ENCODE assay signal across 1 cellular context in the genomic region with DNA sequence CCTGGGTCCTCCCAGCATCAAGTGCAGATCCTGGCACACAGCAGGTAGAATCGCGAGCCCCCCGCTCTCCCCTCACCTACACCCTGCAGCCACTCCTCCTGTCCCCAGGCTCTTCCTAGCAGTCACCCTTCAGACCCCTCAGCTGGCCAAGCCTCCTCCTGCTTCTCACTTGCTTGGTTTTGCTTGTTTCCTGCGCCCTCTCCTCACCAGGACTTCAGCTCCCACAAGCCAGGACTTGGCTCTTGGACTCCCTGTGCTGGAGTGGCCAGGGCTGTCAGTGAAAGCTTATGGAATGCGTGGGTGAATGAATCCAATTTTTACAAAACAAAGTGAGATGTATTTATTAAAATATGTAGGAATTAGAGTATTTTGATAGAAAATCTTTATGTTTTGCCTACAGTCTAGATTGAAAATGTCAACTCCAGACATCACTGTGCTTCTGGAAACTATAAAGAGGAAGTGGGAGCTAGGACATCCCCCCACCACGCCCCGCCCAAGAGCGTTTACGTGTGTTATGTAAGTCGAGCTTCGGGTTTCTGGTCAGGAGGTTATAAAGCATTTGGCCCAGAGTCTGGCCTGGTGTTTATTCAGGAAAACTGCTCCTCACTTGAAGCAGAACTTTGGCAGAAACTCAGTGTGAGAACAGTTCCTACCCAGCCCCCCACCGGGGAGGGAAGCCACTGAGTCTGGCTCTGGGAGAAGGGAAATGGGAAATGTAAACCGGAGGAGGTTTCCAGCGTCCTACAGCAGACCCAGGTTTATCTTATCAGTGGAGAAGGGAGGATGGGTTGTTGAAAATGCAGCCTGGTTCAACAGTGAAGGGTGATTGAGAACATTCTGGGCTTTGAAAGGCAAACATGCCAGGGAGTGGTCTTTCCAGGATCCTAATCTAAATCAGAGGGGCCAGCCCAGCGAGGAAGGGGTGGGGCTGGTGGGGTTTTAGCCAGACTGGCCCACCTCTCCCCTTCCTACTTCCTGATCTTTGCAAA.
TF ChIP-seq lines count a peak whose summit lies in the region.

No MANE protein-coding gene starts in this region.

TF ChIP-seq in GM12878, 131 proteins besides CTCF, POLR2A, EP300 and RAD21 (continued from another document and continues in another):
- peak; percentile 44 for TF ChIP-seq RELA (IDR thresholded peaks at IDR 0.05; ENCODE audit: borderline replicate concordance, partially characterized antibody)
- TF ChIP-seq, protein P1, sequence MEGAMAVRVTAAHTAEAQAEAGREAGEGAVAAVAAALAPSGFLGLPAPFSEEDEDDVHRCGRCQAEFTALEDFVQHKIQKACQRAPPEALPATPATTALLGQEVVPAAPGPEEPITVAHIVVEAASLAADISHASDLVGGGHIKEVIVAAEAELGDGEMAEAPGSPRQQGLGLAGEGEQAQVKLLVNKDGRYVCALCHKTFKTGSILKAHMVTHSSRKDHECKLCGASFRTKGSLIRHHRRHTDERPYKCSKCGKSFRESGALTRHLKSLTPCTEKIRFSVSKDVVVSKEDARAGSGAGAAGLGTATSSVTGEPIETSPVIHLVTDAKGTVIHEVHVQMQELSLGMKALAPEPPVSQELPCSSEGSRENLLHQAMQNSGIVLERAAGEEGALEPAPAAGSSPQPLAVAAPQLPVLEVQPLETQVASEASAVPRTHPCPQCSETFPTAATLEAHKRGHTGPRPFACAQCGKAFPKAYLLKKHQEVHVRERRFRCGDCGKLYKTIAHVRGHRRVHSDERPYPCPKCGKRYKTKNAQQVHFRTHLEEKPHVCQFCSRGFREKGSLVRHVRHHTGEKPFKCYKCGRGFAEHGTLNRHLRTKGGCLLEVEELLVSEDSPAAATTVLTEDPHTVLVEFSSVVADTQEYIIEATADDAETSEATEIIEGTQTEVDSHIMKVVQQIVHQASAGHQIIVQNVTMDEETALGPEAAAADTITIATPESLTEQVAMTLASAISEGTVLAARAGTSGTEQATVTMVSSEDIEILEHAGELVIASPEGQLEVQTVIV (IDR thresholded peaks at IDR 0.05; ENCODE audit: borderline replicate concordance, partially characterized antibody), result no peak
- peak; percentile 43; the same call in 1 of the 2 replicates for TF ChIP-seq ATF7 (IDR thresholded peaks at IDR 0.05; ENCODE audit: low read depth)
- 0 out of 2 replicates have a peak, but pooled peaks have one; percentile 43 for TF ChIP-seq SMAD5 (IDR thresholded peaks at IDR 0.05; ENCODE audit: low read depth)
- TF ChIP-seq, protein P2, sequence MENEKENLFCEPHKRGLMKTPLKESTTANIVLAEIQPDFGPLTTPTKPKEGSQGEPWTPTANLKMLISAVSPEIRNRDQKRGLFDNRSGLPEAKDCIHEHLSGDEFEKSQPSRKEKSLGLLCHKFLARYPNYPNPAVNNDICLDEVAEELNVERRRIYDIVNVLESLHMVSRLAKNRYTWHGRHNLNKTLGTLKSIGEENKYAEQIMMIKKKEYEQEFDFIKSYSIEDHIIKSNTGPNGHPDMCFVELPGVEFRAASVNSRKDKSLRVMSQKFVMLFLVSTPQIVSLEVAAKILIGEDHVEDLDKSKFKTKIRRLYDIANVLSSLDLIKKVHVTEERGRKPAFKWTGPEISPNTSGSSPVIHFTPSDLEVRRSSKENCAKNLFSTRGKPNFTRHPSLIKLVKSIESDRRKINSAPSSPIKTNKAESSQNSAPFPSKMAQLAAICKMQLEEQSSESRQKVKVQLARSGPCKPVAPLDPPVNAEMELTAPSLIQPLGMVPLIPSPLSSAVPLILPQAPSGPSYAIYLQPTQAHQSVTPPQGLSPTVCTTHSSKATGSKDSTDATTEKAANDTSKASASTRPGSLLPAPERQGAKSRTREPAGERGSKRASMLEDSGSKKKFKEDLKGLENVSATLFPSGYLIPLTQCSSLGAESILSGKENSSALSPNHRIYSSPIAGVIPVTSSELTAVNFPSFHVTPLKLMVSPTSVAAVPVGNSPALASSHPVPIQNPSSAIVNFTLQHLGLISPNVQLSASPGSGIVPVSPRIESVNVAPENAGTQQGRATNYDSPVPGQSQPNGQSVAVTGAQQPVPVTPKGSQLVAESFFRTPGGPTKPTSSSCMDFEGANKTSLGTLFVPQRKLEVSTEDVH (IDR thresholded peaks at IDR 0.05; ENCODE audit: low read depth, partially characterized antibody), result no peak
- no peak for TF ChIP-seq FOS (IDR thresholded peaks at IDR 0.05; ENCODE audit: borderline replicate concordance, extremely low read depth, insufficient read length)
- TF ChIP-seq, protein P3, sequence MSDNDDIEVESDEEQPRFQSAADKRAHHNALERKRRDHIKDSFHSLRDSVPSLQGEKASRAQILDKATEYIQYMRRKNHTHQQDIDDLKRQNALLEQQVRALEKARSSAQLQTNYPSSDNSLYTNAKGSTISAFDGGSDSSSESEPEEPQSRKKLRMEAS (IDR thresholded peaks at IDR 0.05; ENCODE audit: low read depth, low read length), result no peak; the same call in 1 of the 2 replicates
- TF ChIP-seq SMARCA5 (IDR thresholded peaks at IDR 0.05), result no peak
- no peak for TF ChIP-seq FOXK2 (IDR thresholded peaks at IDR 0.05)
- TF ChIP-seq, protein P4, sequence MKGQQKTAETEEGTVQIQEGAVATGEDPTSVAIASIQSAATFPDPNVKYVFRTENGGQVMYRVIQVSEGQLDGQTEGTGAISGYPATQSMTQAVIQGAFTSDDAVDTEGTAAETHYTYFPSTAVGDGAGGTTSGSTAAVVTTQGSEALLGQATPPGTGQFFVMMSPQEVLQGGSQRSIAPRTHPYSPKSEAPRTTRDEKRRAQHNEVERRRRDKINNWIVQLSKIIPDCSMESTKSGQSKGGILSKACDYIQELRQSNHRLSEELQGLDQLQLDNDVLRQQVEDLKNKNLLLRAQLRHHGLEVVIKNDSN (IDR thresholded peaks at IDR 0.05; ENCODE audit: borderline replicate concordance, extremely low read length, insufficient read depth, low read depth, low read length), result no peak
- TF ChIP-seq CBX5 (IDR thresholded peaks at IDR 0.05; ENCODE audit: low read depth), result no peak
- TF ChIP-seq EGR1 (IDR thresholded peaks at IDR 0.05; ENCODE audit: borderline replicate concordance in 1 of 2, low read depth in 2 of 2, low read length in 2 of 2), result 0 out of 3 replicates have a peak, but pooled peaks of 1 of the 2 experiments have one; percentile 2
- TF ChIP-seq NFIC (IDR thresholded peaks at IDR 0.05; ENCODE audit: low read depth, low read length), result peak; percentile 50; the same call in 1 of the 2 replicates
- no peak for TF ChIP-seq RB1 (IDR thresholded peaks at IDR 0.05; ENCODE audit: borderline replicate concordance)
- TF ChIP-seq SMC3 (IDR thresholded peaks at IDR 0.05; ENCODE audit: borderline replicate concordance, low read length), result no peak
- TF ChIP-seq, protein P5, sequence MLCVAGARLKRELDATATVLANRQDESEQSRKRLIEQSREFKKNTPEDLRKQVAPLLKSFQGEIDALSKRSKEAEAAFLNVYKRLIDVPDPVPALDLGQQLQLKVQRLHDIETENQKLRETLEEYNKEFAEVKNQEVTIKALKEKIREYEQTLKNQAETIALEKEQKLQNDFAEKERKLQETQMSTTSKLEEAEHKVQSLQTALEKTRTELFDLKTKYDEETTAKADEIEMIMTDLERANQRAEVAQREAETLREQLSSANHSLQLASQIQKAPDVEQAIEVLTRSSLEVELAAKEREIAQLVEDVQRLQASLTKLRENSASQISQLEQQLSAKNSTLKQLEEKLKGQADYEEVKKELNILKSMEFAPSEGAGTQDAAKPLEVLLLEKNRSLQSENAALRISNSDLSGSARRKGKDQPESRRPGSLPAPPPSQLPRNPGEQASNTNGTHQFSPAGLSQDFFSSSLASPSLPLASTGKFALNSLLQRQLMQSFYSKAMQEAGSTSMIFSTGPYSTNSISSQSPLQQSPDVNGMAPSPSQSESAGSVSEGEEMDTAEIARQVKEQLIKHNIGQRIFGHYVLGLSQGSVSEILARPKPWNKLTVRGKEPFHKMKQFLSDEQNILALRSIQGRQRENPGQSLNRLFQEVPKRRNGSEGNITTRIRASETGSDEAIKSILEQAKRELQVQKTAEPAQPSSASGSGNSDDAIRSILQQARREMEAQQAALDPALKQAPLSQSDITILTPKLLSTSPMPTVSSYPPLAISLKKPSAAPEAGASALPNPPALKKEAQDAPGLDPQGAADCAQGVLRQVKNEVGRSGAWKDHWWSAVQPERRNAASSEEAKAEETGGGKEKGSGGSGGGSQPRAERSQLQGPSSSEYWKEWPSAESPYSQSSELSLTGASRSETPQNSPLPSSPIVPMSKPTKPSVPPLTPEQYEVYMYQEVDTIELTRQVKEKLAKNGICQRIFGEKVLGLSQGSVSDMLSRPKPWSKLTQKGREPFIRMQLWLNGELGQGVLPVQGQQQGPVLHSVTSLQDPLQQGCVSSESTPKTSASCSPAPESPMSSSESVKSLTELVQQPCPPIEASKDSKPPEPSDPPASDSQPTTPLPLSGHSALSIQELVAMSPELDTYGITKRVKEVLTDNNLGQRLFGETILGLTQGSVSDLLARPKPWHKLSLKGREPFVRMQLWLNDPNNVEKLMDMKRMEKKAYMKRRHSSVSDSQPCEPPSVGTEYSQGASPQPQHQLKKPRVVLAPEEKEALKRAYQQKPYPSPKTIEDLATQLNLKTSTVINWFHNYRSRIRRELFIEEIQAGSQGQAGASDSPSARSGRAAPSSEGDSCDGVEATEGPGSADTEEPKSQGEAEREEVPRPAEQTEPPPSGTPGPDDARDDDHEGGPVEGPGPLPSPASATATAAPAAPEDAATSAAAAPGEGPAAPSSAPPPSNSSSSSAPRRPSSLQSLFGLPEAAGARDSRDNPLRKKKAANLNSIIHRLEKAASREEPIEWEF (IDR thresholded peaks at IDR 0.05; ENCODE audit: insufficient replicate concordance, low read depth, low read length), result no peak
- TF ChIP-seq SMAD1 (IDR thresholded peaks at IDR 0.05; ENCODE audit: low read depth, partially characterized antibody), result peak; percentile 66
- TF ChIP-seq, protein P6, sequence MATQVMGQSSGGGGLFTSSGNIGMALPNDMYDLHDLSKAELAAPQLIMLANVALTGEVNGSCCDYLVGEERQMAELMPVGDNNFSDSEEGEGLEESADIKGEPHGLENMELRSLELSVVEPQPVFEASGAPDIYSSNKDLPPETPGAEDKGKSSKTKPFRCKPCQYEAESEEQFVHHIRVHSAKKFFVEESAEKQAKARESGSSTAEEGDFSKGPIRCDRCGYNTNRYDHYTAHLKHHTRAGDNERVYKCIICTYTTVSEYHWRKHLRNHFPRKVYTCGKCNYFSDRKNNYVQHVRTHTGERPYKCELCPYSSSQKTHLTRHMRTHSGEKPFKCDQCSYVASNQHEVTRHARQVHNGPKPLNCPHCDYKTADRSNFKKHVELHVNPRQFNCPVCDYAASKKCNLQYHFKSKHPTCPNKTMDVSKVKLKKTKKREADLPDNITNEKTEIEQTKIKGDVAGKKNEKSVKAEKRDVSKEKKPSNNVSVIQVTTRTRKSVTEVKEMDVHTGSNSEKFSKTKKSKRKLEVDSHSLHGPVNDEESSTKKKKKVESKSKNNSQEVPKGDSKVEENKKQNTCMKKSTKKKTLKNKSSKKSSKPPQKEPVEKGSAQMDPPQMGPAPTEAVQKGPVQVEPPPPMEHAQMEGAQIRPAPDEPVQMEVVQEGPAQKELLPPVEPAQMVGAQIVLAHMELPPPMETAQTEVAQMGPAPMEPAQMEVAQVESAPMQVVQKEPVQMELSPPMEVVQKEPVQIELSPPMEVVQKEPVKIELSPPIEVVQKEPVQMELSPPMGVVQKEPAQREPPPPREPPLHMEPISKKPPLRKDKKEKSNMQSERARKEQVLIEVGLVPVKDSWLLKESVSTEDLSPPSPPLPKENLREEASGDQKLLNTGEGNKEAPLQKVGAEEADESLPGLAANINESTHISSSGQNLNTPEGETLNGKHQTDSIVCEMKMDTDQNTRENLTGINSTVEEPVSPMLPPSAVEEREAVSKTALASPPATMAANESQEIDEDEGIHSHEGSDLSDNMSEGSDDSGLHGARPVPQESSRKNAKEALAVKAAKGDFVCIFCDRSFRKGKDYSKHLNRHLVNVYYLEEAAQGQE (IDR thresholded peaks at IDR 0.05; ENCODE audit: low read depth, low read length), result no peak
- no peak for TF ChIP-seq HDGF (IDR thresholded peaks at IDR 0.05)
- TF ChIP-seq, protein P7, sequence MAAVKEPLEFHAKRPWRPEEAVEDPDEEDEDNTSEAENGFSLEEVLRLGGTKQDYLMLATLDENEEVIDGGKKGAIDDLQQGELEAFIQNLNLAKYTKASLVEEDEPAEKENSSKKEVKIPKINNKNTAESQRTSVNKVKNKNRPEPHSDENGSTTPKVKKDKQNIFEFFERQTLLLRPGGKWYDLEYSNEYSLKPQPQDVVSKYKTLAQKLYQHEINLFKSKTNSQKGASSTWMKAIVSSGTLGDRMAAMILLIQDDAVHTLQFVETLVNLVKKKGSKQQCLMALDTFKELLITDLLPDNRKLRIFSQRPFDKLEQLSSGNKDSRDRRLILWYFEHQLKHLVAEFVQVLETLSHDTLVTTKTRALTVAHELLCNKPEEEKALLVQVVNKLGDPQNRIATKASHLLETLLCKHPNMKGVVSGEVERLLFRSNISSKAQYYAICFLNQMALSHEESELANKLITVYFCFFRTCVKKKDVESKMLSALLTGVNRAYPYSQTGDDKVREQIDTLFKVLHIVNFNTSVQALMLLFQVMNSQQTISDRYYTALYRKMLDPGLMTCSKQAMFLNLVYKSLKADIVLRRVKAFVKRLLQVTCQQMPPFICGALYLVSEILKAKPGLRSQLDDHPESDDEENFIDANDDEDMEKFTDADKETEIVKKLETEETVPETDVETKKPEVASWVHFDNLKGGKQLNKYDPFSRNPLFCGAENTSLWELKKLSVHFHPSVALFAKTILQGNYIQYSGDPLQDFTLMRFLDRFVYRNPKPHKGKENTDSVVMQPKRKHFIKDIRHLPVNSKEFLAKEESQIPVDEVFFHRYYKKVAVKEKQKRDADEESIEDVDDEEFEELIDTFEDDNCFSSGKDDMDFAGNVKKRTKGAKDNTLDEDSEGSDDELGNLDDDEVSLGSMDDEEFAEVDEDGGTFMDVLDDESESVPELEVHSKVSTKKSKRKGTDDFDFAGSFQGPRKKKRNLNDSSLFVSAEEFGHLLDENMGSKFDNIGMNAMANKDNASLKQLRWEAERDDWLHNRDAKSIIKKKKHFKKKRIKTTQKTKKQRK (IDR thresholded peaks at IDR 0.05; ENCODE audit: low read depth, low read length), result no peak
- TF ChIP-seq GABPA (IDR thresholded peaks at IDR 0.05; ENCODE audit: low read depth), result no peak
- no peak for TF ChIP-seq SREBF1 (IDR thresholded peaks at IDR 0.05; ENCODE audit: low read length)
- peak; percentile 45; the same call in 1 of the 2 replicates for TF ChIP-seq MTA2 (IDR thresholded peaks at IDR 0.05; ENCODE audit: low read depth)
- TF ChIP-seq MYB (IDR thresholded peaks at IDR 0.05; ENCODE audit: borderline replicate concordance, low read depth, low read length), result no peak
- peak; percentile 58; the same call in 1 of the 2 replicates for TF ChIP-seq RUNX3 (IDR thresholded peaks at IDR 0.05; ENCODE audit: low read length)
- TF ChIP-seq SIN3A (IDR thresholded peaks at IDR 0.05; ENCODE audit: low read depth, low read length), result no peak
- TF ChIP-seq NR2C1 (IDR thresholded peaks at IDR 0.05), result no peak
- TF ChIP-seq YY1 (IDR thresholded peaks at IDR 0.05; ENCODE audit: low read depth, low read length), result no peak
- no peak for TF ChIP-seq PAX8 (IDR thresholded peaks at IDR 0.05)
- TF ChIP-seq PML (IDR thresholded peaks at IDR 0.05; ENCODE audit: low read length), result no peak
- TF ChIP-seq POLR2AphosphoS5 (IDR thresholded peaks at IDR 0.05; ENCODE audit: low read length), result peak; percentile 70; the same call in 1 of the 2 replicates
- TF ChIP-seq NBN (IDR thresholded peaks at IDR 0.05), result peak; percentile 47; the same call in 1 of the 2 replicates
- no peak for TF ChIP-seq RCOR1 (conservative IDR thresholded peaks at IDR 0.05; ENCODE audit: low read depth, low read length)
- no peak for TF ChIP-seq BACH1 (IDR thresholded peaks at IDR 0.05; ENCODE audit: borderline replicate concordance)
- TF ChIP-seq TARDBP (IDR thresholded peaks at IDR 0.05; ENCODE audit: borderline replicate concordance), result no peak
- TF ChIP-seq ZNF622 (IDR thresholded peaks at IDR 0.05), result no peak
- TF ChIP-seq ETV6 (conservative IDR thresholded peaks at IDR 0.05 in 1 of 2, IDR thresholded peaks at IDR 0.05 in 1 of 2; ENCODE audit: borderline replicate concordance in 1 of 2, low read depth in 1 of 2), result 0 out of 4 replicates have a peak, but pooled peaks of 1 of the 2 experiments have one; percentile 22
